Comparison of ENCODE assay signal across 9 cellular contexts in genomic region chr17:70144260-70144846, GRCh38. TPM values are rescaled to one million over a fixed set of nuclear protein-coding genes. Genes with fewer than 3 reads are reported as not detected.
DNase-seq lines count a peak whose midpoint lies in the region; ATAC-seq, FAIRE-seq and TF ChIP-seq lines count a peak whose summit lies in the region.
"Had no signal": no experiment of that assay in that cellular context is flagged by ENCODE, and none has a peak within 500 bp of the region (broad histone marks: within the 10 kb centered on the region; RNA-seq: fewer than 3 reads in every experiment).

No MANE protein-coding gene starts in this region.

- peak; percentile 90 for FAIRE-seq in A204.1 (lab: Jason Lieb, UNC)

- H3K27me3 ChIP-seq in SK-N-SH (ENCODE audit: insufficient read depth) (no peaks in the 10 kb centered on the region), aorta (ENCODE audit: control insufficient read depth in 1 of 2, insufficient read depth in 2 of 2, low read length in 1 of 2) (no peaks in the 10 kb centered on the region)

- DNase-seq in GM10266 (ENCODE audit: extremely low spot score) = no peak
- DNase-seq in SK-N-SH = peak; percentile 47
- DNase-seq in hepatic stellate cell (ENCODE audit: low spot score) = peak; percentile 9
- no peak for DNase-seq in ureter (ENCODE audit: low spot score)
- DNase-seq in aorta = no peak
- DNase-seq in 8988T = no peak

- peaks cover 3% of the 10 kb centered on the region for H3F3A ChIP-seq in SK-N-SH (replicated peaks; ENCODE audit: insufficient read depth)

- no peaks in the 10 kb centered on the region for H3K9me2 ChIP-seq in SK-N-SH

- H3K79me2 ChIP-seq in SK-N-SH (ENCODE audit: insufficient read depth) = no peaks in the 10 kb centered on the region

- 17% methylated on average over 6 of the region's 6 CpGs for WGBS in SK-N-SH (ENCODE audit: low lambda C conversion rate)
- 19 to 21% methylated on average over 6 of the region's 6 CpGs for WGBS in aorta, 2 donors

- H4K20me1 ChIP-seq in SK-N-SH (ENCODE audit: insufficient read depth) = no peaks in the 10 kb centered on the region

- H3K4me2 ChIP-seq in SK-N-SH = no peak overlapping the region

- intact Hi-C loops in aorta (cut with DNase I) = loop anchor here (2.0 kb wide), 1 partner anchor 576 kb away; no protein-coding TSS in a partner anchor

- H3K4me1 ChIP-seq in SK-N-SH (ENCODE audit: control insufficient read depth in 1 of 2, insufficient read depth in 2 of 2, low read depth in 1 of 2, low read length in 1 of 2) (peaks cover 0 to 3% of the 10 kb centered on the region in 2 experiments; a peak in 2 of 4 replicates), aorta (ENCODE audit: control insufficient read depth in 1 of 2, insufficient read depth in 2 of 2, low read length in 2 of 2) (peaks cover 0 to 1% of the 10 kb centered on the region in 2 donors)
- H3K4me1 ChIP-seq: HAP-1 had no signal

- CTCF ChIA-PET in SK-N-SH (lab: Yijun Ruan, JAX) = interaction anchor here (0.6 to 3.4 kb wide), 41 partner anchors 8 to 1229 kb away, joined by 3 to 43 read pairs (median 4); no protein-coding TSS in a partner anchor

- TF ChIP-seq CTCF in GM10266 (IDR thresholded peaks at IDR 0.05; ENCODE audit: control insufficient read depth, insufficient read depth, low read depth, missing control alignments) (peak; percentile 48), SK-N-SH (IDR thresholded peaks at IDR 0.05) (peak; percentile 95)

- H3K4me3 ChIP-seq in SK-N-SH (ENCODE audit: low read depth in 2 of 2, low read length in 1 of 2) = no peak overlapping the region; a peak in 1 of 4 replicates
- H3K4me3 ChIP-seq in aorta (ENCODE audit: low read length in 2 of 2) = no peak overlapping the region
- H3K4me3 ChIP-seq: HAP-1 had no signal

- H3K27ac ChIP-seq in SK-N-SH (ENCODE audit: low read depth in 2 of 2, low read length in 1 of 2) (no peak overlapping the region), aorta (ENCODE audit: low read depth in 1 of 2, low read length in 2 of 2) (no peak overlapping the region)

- TF ChIP-seq RAD21 in SK-N-SH (IDR thresholded peaks at IDR 0.05; ENCODE audit: low read length) = peak; percentile 83

- POLR2A ChIA-PET in SK-N-SH (lab: Yijun Ruan, JAX) = no interaction called here

- no peak for TF ChIP-seq EP300 in SK-N-SH (IDR thresholded peaks at IDR 0.05; ENCODE audit: borderline replicate concordance in 1 of 2, low read depth in 1 of 2, low read length in 1 of 2)

- H3K9ac ChIP-seq in SK-N-SH = no peak overlapping the region

- H3K9me3 ChIP-seq in SK-N-SH (no peaks in the 10 kb centered on the region), aorta (ENCODE audit: control insufficient read depth, low read length) (no peaks in the 10 kb centered on the region)
- H3K9me3 ChIP-seq: HAP-1 had no signal

- ATAC-seq in GM21576 (IDR thresholded peaks at IDR 0.05; ENCODE audit: unreplicated experiment) (no peak), aorta (ENCODE audit: low FRiP score) (no peak)

- no peaks in the 10 kb centered on the region for H3K36me3 ChIP-seq in SK-N-SH (replicated peaks in 1 of 2; ENCODE audit: control insufficient read depth in 1 of 2, insufficient read depth in 2 of 2, low read length in 1 of 2)
- H3K36me3 ChIP-seq in aorta (ENCODE audit: control insufficient read depth in 1 of 2, insufficient read depth in 2 of 2, low read length in 1 of 2) = no peaks in the 10 kb centered on the region
- H3K36me3 ChIP-seq: HAP-1 had no signal

- no peak overlapping the region for H2AFZ ChIP-seq in SK-N-SH (ENCODE audit: low read depth)

TF ChIP-seq in SK-N-SH, 30 proteins besides CTCF, POLR2A, EP300 and RAD21:
- TF ChIP-seq TCF12 (IDR thresholded peaks at IDR 0.05) (0 out of 2 replicates have a peak, but pooled peaks have one; percentile 3), RXRA (IDR thresholded peaks at IDR 0.05; ENCODE audit: borderline replicate concordance, low read depth) (no peak), SMC3 (IDR thresholded peaks at IDR 0.05; ENCODE audit: low read depth, low read length) (peak; percentile 84)

RNA-seq across cellular contexts. Expression of gene KCNJ2, which starts 25.0 kb away (rescaled TPM):
- polyA plus RNA-seq in SK-N-SH (2012; rRNA removed) = 0.18 and 0.21 TPM in 2 replicates
- polyA plus RNA-seq in SK-N-SH (2012; cell fraction: cytosol; rRNA removed) = 0.20 and 0.22 TPM in 2 replicates
- polyA plus RNA-seq in SK-N-SH (2012; cell fraction: nucleus; rRNA removed) = 0.08 and 0.25 TPM in 2 replicates
- total RNA-seq in ureter = 1.1 TPM
- 1 to 10 TPM; 3.1 to 5.1 TPM for total RNA-seq in aorta
- under 1 TPM in 1 of 2 donors, not detected in 1; 0.75 TPM for polyA plus RNA-seq in aorta

Comparison
In these comparisons a context has a peak if more than half of its experiments do, and no peak if none do; other contexts are left out.
1. DNase-seq: peak in SK-N-SH (single experiment) and hepatic stellate cell (single experiment); none in GM10266 (single experiment), ureter (single experiment), aorta (0 of 2) and 8988T (single experiment).